24 cellular contexts compared by ENCODE assay signal in genomic region chr6:3762359-3762758, GRCh38. TPM values are rescaled to one million over a fixed set of nuclear protein-coding genes. Genes with fewer than 3 reads are reported as not detected.
"Had no signal": no experiment of that assay in that cellular context is flagged by ENCODE, and none has a peak within 500 bp of the region (broad histone marks: within the 10 kb centered on the region; RNA-seq: fewer than 3 reads in every experiment).

No MANE protein-coding gene starts in this region.

- H3K4me3 ChIP-seq: coronary artery, esophagus squamous epithelium, heart right ventricle, lower lobe of right lung, prostate gland, right atrium auricular region, sigmoid colon, spleen, transverse colon had no signal

- ATAC-seq: heart right ventricle; left colon; left ventricle myocardium superior; lower lobe of right lung; naive thymus-derived CD8-positive, alpha-beta T cell; stimulated activated memory B cell treated with anti-CD40 and anti-IgM and Interleukin-4, amounts not matched to agents 10 μg/mL and 1 μg/mL and 100 μg/mL, for 72 hours; stimulated activated naive CD8-positive, alpha-beta T cell treated with anti-CD3 and anti-CD28 coated beads, Interleukin-15, Interleukin-2, amounts not matched to agents 100 U/mL and 50 U/mL, for 24 hours had no signal

- H3K9me3 Mint-ChIP-seq: naive thymus-derived CD8-positive, alpha-beta T cell; nephron progenitor cell; stimulated activated memory B cell treated with anti-CD40 and anti-IgM and Interleukin-4, amounts not matched to agents 10 μg/mL and 1 μg/mL and 100 μg/mL, for 72 hours had no signal

- H3K36me3 ChIP-seq: esophagus squamous epithelium, heart right ventricle, lower lobe of right lung, prostate gland, right atrium auricular region, sigmoid colon, spleen, transverse colon had no signal

- H3K27me3 ChIP-seq: esophagus squamous epithelium, heart right ventricle, right atrium auricular region, sigmoid colon, spleen, transverse colon had no signal

- H3K4me3 Mint-ChIP-seq: naive thymus-derived CD8-positive, alpha-beta T cell; nephron progenitor cell; stimulated activated memory B cell treated with anti-CD40 and anti-IgM and Interleukin-4, amounts not matched to agents 10 μg/mL and 1 μg/mL and 100 μg/mL, for 72 hours had no signal

- H3K4me1 ChIP-seq: heart right ventricle, prostate gland, right atrium auricular region, transverse colon had no signal

- H3K36me3 Mint-ChIP-seq: naive thymus-derived CD8-positive, alpha-beta T cell; stimulated activated memory B cell treated with anti-CD40 and anti-IgM and Interleukin-4, amounts not matched to agents 10 μg/mL and 1 μg/mL and 100 μg/mL, for 72 hours had no signal

- H3K27ac ChIP-seq: coronary artery, esophagus squamous epithelium, heart right ventricle, lower lobe of right lung, right atrium auricular region, sigmoid colon, spleen, transverse colon had no signal

- H3K4me1 Mint-ChIP-seq: nephron progenitor cell had no signal

- H3K27ac Mint-ChIP-seq: naive thymus-derived CD8-positive, alpha-beta T cell; nephron progenitor cell; stimulated activated memory B cell treated with anti-CD40 and anti-IgM and Interleukin-4, amounts not matched to agents 10 μg/mL and 1 μg/mL and 100 μg/mL, for 72 hours had no signal

- H3K9me3 ChIP-seq: esophagus squamous epithelium, lower lobe of right lung, prostate gland, right atrium auricular region, sigmoid colon, spleen, transverse colon had no signal

- H3K27me3 Mint-ChIP-seq: stimulated activated memory B cell treated with anti-CD40 and anti-IgM and Interleukin-4, amounts not matched to agents 10 μg/mL and 1 μg/mL and 100 μg/mL, for 72 hours had no signal

- DNase-seq: dermis blood vessel endothelial cell; effector memory CD4-positive, alpha-beta T cell; erythroblast; esophagus squamous epithelium; foreskin melanocyte; glutamatergic neuron; heart right ventricle; hippocampal formation; kidney glomerular epithelial cell; left colon; left ventricle myocardium superior; lower lobe of right lung; naive thymus-derived CD8-positive, alpha-beta T cell; nephron progenitor cell; nucleus accumbens; sigmoid colon; spleen; stimulated activated CD4-positive, alpha-beta T cell treated with anti-CD3 and anti-CD28 coated beads, Interleukin-4, amount 100 ng/mL, for 4 hours; stimulated activated naive CD8-positive, alpha-beta T cell treated with anti-CD3 and anti-CD28 coated beads, Interleukin-15, Interleukin-2, amounts not matched to agents 100 U/mL and 50 U/mL, for 24 hours; transverse colon had no signal

RNA-seq across cellular contexts. Expression of gene PXDC1, which starts 10.8 kb away (rescaled TPM):
- polyA plus RNA-seq: naive thymus-derived CD8-positive, alpha-beta T cell had no signal
